Comparison of ENCODE assay signal across 8 cellular contexts in genomic region chr1:1250828-1251284, GRCh38. TPM values are rescaled to one million over a fixed set of nuclear protein-coding genes. Genes with fewer than 3 reads are reported as not detected.
DNase-seq lines count a peak whose midpoint lies in the region; ATAC-seq and TF ChIP-seq lines count a peak whose summit lies in the region.

No MANE protein-coding gene starts in this region.

- H3K4me1 ChIP-seq in stomach (peaks cover 10 to 26% (median 13%) of the 10 kb centered on the region in 4 donors), PC-3 (ENCODE audit: insufficient read depth, low read length) (no peaks in the 10 kb centered on the region)

- no peaks in the 10 kb centered on the region for H4K20me1 ChIP-seq in PC-3 (ENCODE audit: low read length)

- no peaks in the 10 kb centered on the region for H3K9me2 ChIP-seq in PC-3 (replicated peaks; ENCODE audit: low read length)

- H3K4me3 Mint-ChIP-seq in activated naive CD4-positive, alpha-beta T cell treated with anti-CD3 and anti-CD28 coated beads, Interleukin-2, amount 50 U/mL, for 24 hours, result peak overlapping the region; percentile 39

- POLR2A ChIA-PET in RWPE1 (lab: Yijun Ruan, JAX; ENCODE audit: low non-redundant PET) (interaction anchor here (0.7 to 1.2 kb wide), 2 partner anchors 11 to 182 kb away, joined by 4 to 5 read pairs; no protein-coding TSS in a partner anchor), PC-3 (lab: Charles Lee; ENCODE audit: unreplicated experiment) (no interaction called here)

- H2AFZ ChIP-seq in PC-3 (ENCODE audit: low read length), result no peak overlapping the region

- TF ChIP-seq POLR2A in stomach (IDR thresholded peaks at IDR 0.05), result no peak

- CTCF ChIA-PET in RWPE1 (lab: Yijun Ruan, JAX) (interaction anchor here (0.5 to 1.1 kb wide), 4 partner anchors 10 to 274 kb away, joined by 3 to 7 read pairs (median 4); partner anchors contain the start of gene UBE2J2), PC-3 (lab: Charles Lee) (interaction anchor here (0.6 to 1.3 kb wide), 4 partner anchors 14 to 129 kb away, joined by 3 to 6 read pairs (median 4); no protein-coding TSS in a partner anchor)

- peaks cover 19% of the 10 kb centered on the region for H3K4me1 Mint-ChIP-seq in activated naive CD4-positive, alpha-beta T cell treated with anti-CD3 and anti-CD28 coated beads, Interleukin-2, amount 50 U/mL, for 24 hours

- TF ChIP-seq CTCF in RWPE1 (conservative IDR thresholded peaks at IDR 0.05; ENCODE audit: low read depth), result no peak
- TF ChIP-seq CTCF in stomach (IDR thresholded peaks at IDR 0.05), result no peak
- no peak for TF ChIP-seq CTCF in PC-3 (conservative IDR thresholded peaks at IDR 0.05; ENCODE audit: low read depth, low read length)

- H3K27ac ChIP-seq in RWPE1, result peak overlapping the region; percentile 86
- H3K27ac ChIP-seq in stomach, result no peak overlapping the region
- H3K27ac ChIP-seq in PC-3 (ENCODE audit: low read length), result no peak overlapping the region

- WGBS in stomach, 5 donors, result 68 to 78% (median 74%) methylated on average over 14 to 16 of the region's 16 CpGs

- H3K27me3 ChIP-seq in stomach (peaks cover under 1 to 29% (median 20%) of the 10 kb centered on the region in 3 donors), PC-3 (ENCODE audit: low read length) (no peaks in the 10 kb centered on the region)

- no peaks in the 10 kb centered on the region for H3K9me3 ChIP-seq in stomach
- no peaks in the 10 kb centered on the region for H3K9me3 ChIP-seq in PC-3 (ENCODE audit: low read length)

- H3K4me2 ChIP-seq in PC-3 (ENCODE audit: low read length), result no peak overlapping the region

- no TSS peak for BruUV-seq in PC-3 (replicated peaks; lab: Mats Ljungman, UMichigan)

- H3K9ac ChIP-seq in PC-3 (ENCODE audit: low read length), result no peak overlapping the region

- no peak for TF ChIP-seq EP300 in stomach (IDR thresholded peaks at IDR 0.05)

- H3K27ac Mint-ChIP-seq in activated naive CD4-positive, alpha-beta T cell treated with anti-CD3 and anti-CD28 coated beads, Interleukin-2, amount 50 U/mL, for 24 hours, result peak overlapping the region; percentile 76

- H3K27me3 Mint-ChIP-seq in activated naive CD4-positive, alpha-beta T cell treated with anti-CD3 and anti-CD28 coated beads, Interleukin-2, amount 50 U/mL, for 24 hours, result no peaks in the 10 kb centered on the region

- DNase-seq in GM19240 (ENCODE audit: insufficient read length, low spot score) (peak; percentile 94), RWPE1 (ENCODE audit: low spot score) (peak; percentile 77), stomach (no peak), RKO (ENCODE audit: low spot score) (no peak), Ammon's horn (ENCODE audit: low spot score) (no peak), PC-3 (no peak)
- peak; percentile 42 for DNase-seq in stimulated activated CD4-positive, alpha-beta T cell treated with anti-CD3 and anti-CD28 coated beads, Interleukin-4, amount 100 ng/mL, for 48 hours (ENCODE audit: low read depth in 2 of 2)

- H3K9me3 Mint-ChIP-seq in activated naive CD4-positive, alpha-beta T cell treated with anti-CD3 and anti-CD28 coated beads, Interleukin-2, amount 50 U/mL, for 24 hours, result no peaks in the 10 kb centered on the region

- no peak for ATAC-seq in PC-3

- no peaks in the 10 kb centered on the region for H3F3A ChIP-seq in PC-3 (ENCODE audit: low read length, unreplicated experiment)

- intact Hi-C loops in stomach (cut with DNase I; ENCODE audit: low total_unique reads), result no loop called here
- intact Hi-C loops in PC-3 (cut with micrococcal nuclease), result no loop called here

- no peaks in the 10 kb centered on the region for H3K79me2 ChIP-seq in PC-3 (ENCODE audit: low read length)

- H3K36me3 ChIP-seq in stomach, result peaks cover 18 to 47% (median 45%) of the 10 kb centered on the region in 4 donors
- H3K36me3 ChIP-seq in PC-3 (ENCODE audit: low read depth, low read length), result peaks cover 32% of the 10 kb centered on the region

- peaks cover under 1% of the 10 kb centered on the region for H3K36me3 Mint-ChIP-seq in activated naive CD4-positive, alpha-beta T cell treated with anti-CD3 and anti-CD28 coated beads, Interleukin-2, amount 50 U/mL, for 24 hours

- H3K4me3 ChIP-seq in stomach (no peak overlapping the region), PC-3 (ENCODE audit: low read length) (no peak overlapping the region)

RNA-seq across cellular contexts. Expression of gene C1QTNF12, which starts 4.3 kb away (rescaled TPM):
- total RNA-seq in stomach, result 10 to 100 TPM in 2 of 5 donors, 1 to 10 TPM in 2, not detected in 1; 1.5 to 21.3 (median 6.4) TPM
- 1 to 10 TPM in 2 of 3 donors, not detected in 1; 1.6 to 3.2 TPM for polyA plus RNA-seq in stomach
- total RNA-seq in PC-3 (2014; rRNA removed), result 2.8 and 3.9 TPM in 2 replicates

RNA-seq across cellular contexts. Expression of gene B3GALT6, which starts 18.8 kb away (rescaled TPM):
- total RNA-seq in stomach (10 to 100 TPM in 1 of 5 donors, 1 to 10 TPM in 3, not detected in 1; 1.8 to 13.8 (median 8.1) TPM), PC-3 (2014; rRNA removed) (74.0 and 92.2 TPM in 2 replicates)
- polyA plus RNA-seq in stomach, result 1 to 10 TPM; 3.7 to 9.7 (median 6.7) TPM

RNA-seq across cellular contexts. Expression of gene SDF4, which starts 19.1 kb away (rescaled TPM):
- total RNA-seq in stomach (100 to 1,000 TPM in 2 of 5 donors, 10 to 100 TPM in 3; 50.3 to 404 (median 65.3) TPM), PC-3 (2014; rRNA removed) (254 and 317 TPM in 2 replicates)
- polyA plus RNA-seq in stomach, result 10 to 100 TPM; 50.4 to 83.6 (median 61.9) TPM

RNA-seq across cellular contexts. Expression of gene UBE2J2, which starts 22.8 kb away (rescaled TPM):
- total RNA-seq in stomach, result 100 to 1,000 TPM in 1 of 5 donors, 10 to 100 TPM in 4; 14.0 to 252 (median 48.3) TPM
- 10 to 100 TPM; 40.5 to 49.6 (median 44.8) TPM for polyA plus RNA-seq in stomach
- total RNA-seq in PC-3 (2014; rRNA removed), result 182 and 200 TPM in 2 replicates

RNA-seq across cellular contexts. Expression of gene SCNN1D, which starts 29.4 kb away (rescaled TPM):
- total RNA-seq in stomach (1 to 10 TPM in 4 of 5 donors, under 1 TPM in 1; 0.43 to 7.6 (median 3.5) TPM), PC-3 (2014; rRNA removed) (4.2 and 5.3 TPM in 2 replicates)
- 1 to 10 TPM; 4.7 to 6.1 (median 4.8) TPM for polyA plus RNA-seq in stomach

Comparison
In these comparisons a context has a peak if more than half of its experiments do, and no peak if none do; other contexts are left out.
1. DNase-seq: peak in GM19240 (single experiment), RWPE1 (single experiment) and stimulated activated CD4-positive, alpha-beta T cell treated with anti-CD3 and anti-CD28 coated beads, Interleukin-4, amount 100 ng/mL, for 48 hours (2 of 2); none in stomach (single experiment), RKO (single experiment), Ammon's horn (single experiment) and PC-3 (single experiment).